34 cellular contexts compared by ENCODE assay signal in the genomic region with DNA sequence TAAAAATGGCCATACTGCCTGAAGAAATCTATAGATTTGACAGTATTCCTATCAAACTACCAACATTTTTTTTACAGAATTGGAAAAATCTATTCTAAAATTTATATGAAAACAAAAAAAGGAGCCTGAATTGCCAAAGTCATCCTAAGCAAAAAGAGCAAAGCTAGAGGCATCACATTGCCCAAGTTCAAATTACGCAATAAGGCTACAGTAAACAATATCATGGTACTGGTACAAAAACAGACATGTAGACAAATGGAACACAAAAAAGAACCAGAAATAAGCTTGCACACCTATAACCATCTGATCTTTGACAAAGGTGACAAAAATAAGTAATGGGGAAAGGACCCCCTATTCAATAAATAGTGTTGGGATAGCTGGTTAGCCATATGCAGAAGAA. TPM values are rescaled to one million over a fixed set of nuclear protein-coding genes. Genes with fewer than 3 reads are reported as not detected.
"Had no signal": no experiment of that assay in that cellular context is flagged by ENCODE, and none has a peak within 500 bp of the region (broad histone marks: within the 10 kb centered on the region; RNA-seq: fewer than 3 reads in every experiment).

No MANE protein-coding gene starts in this region.

- H3K27me3 ChIP-seq: adrenal gland, body of pancreas, foreskin keratinocyte, gastrocnemius medialis, heart left ventricle had no signal

- H3K4me1 ChIP-seq: adrenal gland, body of pancreas, foreskin keratinocyte, gastrocnemius medialis, heart left ventricle had no signal

- DNase-seq: activated CD4-positive, alpha-beta memory T cell treated with anti-CD3 and anti-CD28 coated beads for 36 hours; activated CD4-positive, alpha-beta T cell treated with anti-CD3 and anti-CD28 coated beads for 36 hours; activated CD4-positive, alpha-beta T cell treated with anti-CD3 and anti-CD28 coated beads, Interleukin-2, amount 10 ng/mL, durations not matched to agents 24 days and 14 days; activated CD4-positive, CD25-positive, alpha-beta regulatory T cell; activated CD4-positive, CD25-positive, alpha-beta regulatory T cell treated with anti-CD3 and anti-CD28 coated beads, Interleukin-2, amount 50 U/mL, for 72 hours; activated CD8-positive, alpha-beta memory T cell treated with anti-CD3 and anti-CD28 coated beads, Interleukin-2, amount 10 ng/mL, durations not matched to agents 7 days and 5 days; activated CD8-positive, alpha-beta memory T cell treated with anti-CD3 and anti-CD28 coated beads, Interleukin-2, amount 50 U/mL, for 4 hours; activated CD8-positive, alpha-beta T cell treated with anti-CD3 and anti-CD28 coated beads, Interleukin-2, amount 10 ng/mL, durations not matched to agents 7 days and 5 days; activated effector memory CD4-positive, alpha-beta T cell treated with anti-CD3 and anti-CD28 coated beads, Interleukin-2, amount 50 U/mL, for 16 hours; activated naive CD4-positive, alpha-beta T cell treated with anti-CD3 and anti-CD28 coated beads for 36 hours; activated naive CD8-positive, alpha-beta T cell treated with anti-CD3 and anti-CD28 coated beads for 36 hours; activated naive CD8-positive, alpha-beta T cell treated with anti-CD3 and anti-CD28 coated beads, Interleukin-2, amount 50 U/mL, for 24 hours; activated T-cell treated with anti-CD3 and anti-CD28 coated beads, Interleukin-2, amount 50 U/mL, for 1 hour; activated T-cell treated with anti-CD3 and anti-CD28 coated beads, Interleukin-2, amount 50 U/mL, for 48 hours; adrenal gland; amygdala; aorta; body of pancreas; caudate nucleus; cortex of kidney; dermis blood vessel endothelial cell; effector CD4-positive, alpha-beta T cell; foreskin keratinocyte; gastrocnemius medialis; glutamatergic neuron; heart left ventricle; T-helper 17 cell; T1000 had no signal

- H3K4me3 ChIP-seq: adrenal gland, body of pancreas, gastrocnemius medialis, heart left ventricle had no signal

- H3K36me3 ChIP-seq: adrenal gland, gastrocnemius medialis, heart left ventricle had no signal

- H3K27ac ChIP-seq: adrenal gland, body of pancreas, epithelial cell of prostate, foreskin keratinocyte, gastrocnemius medialis, heart left ventricle had no signal

- H3K9me3 ChIP-seq: adrenal gland, body of pancreas, gastrocnemius medialis, heart left ventricle had no signal

RNA-seq across cellular contexts. Expression of a gene that starts 50.2 kb away (rescaled TPM):
- total RNA-seq: activated CD4-positive, alpha-beta memory T cell treated with anti-CD3 and anti-CD28 coated beads for 36 hours; activated CD4-positive, alpha-beta T cell treated with anti-CD3 and anti-CD28 coated beads for 36 hours; activated CD4-positive, alpha-beta T cell treated with anti-CD3 and anti-CD28 coated beads, Interleukin-2, amount 10 ng/mL, durations not matched to agents 24 days and 14 days; activated CD8-positive, alpha-beta memory T cell treated with anti-CD3 and anti-CD28 coated beads for 36 hours; activated CD8-positive, alpha-beta memory T cell treated with anti-CD3 and anti-CD28 coated beads, Interleukin-2, amount 10 ng/mL, durations not matched to agents 7 days and 5 days; activated CD8-positive, alpha-beta T cell treated with anti-CD3 and anti-CD28 coated beads, Interleukin-2, amount 10 ng/mL, durations not matched to agents 7 days and 5 days; activated naive CD4-positive, alpha-beta T cell treated with anti-CD3 and anti-CD28 coated beads for 36 hours; activated naive CD8-positive, alpha-beta T cell treated with anti-CD3 and anti-CD28 coated beads for 36 hours; activated T-helper 1 cell treated with anti-CD3 and anti-CD28 coated beads, Interleukin-12 subunit alpha, Interleukin-12 subunit beta, Interleukin-2, Interleukin-4 antibody, amounts not matched to agents 30 ng/mL and 10 ng/mL and 1 ng/mL, durations not matched to agents 14 hours and 24 hours and 36 hours; activated T-helper 2 cell treated with anti-CD3 and anti-CD28 coated beads, Interferon-gamma antibody, Interleukin-2, Interleukin-4, amounts not matched to agents 10 μg/mL and 5 μg/mL and 100 μg/mL, durations not matched to agents 14 hours and 24 hours and 36 hours; chondrocyte; gastrocnemius medialis; T-helper 17 cell had no signal
- polyA plus RNA-seq: endothelial cell of umbilical vein had no signal
